Comparison of ENCODE assay signal across 8 cellular contexts in the genomic region with DNA sequence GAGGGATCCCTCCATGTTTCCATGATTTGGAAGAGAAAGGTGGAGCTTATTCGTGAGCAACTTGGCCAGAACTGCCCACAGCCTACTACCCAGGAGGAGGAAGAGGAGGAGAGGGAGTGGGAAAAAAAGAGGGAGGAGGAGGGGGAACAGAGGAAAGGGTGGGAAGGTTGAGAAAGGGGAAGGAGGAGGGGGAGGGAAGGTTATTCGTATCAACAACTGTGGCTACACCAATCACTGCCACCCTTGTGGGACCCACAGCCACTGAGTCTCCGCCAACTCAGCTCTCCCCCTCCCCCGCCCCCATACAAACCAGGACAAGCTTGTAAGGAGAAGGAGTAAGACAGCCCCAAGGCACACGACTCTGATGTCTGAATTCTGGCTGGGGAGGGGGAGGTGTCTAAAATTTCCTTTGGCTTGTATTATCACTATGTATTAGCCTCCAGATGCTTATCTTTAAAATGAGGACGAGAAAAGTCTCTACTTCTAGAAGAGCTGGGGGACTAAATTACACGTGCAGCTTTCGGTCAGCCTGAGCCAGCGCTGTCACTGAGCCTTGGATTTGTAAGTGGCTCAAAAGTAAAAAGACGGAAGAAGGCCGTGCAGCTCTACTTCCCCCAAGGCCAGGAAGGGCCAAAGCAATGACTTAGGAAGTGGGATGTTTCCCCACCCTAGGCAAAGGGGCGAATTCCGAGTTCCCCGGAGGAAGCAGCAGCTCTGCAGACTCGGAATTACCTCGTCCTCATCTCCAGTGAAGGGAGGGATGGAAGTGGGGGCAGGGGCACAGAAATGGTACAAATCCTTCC. TPM values are rescaled to one million over a fixed set of nuclear protein-coding genes. Genes with fewer than 3 reads are reported as not detected.
DNase-seq lines count a peak whose midpoint lies in the region; ATAC-seq and TF ChIP-seq lines count a peak whose summit lies in the region.

No MANE protein-coding gene starts in this region.

- peak in 7 of 8 donors; percentile 6 to 41 (median 20) for ATAC-seq in heart right ventricle

- H3K4me3 Mint-ChIP-seq in activated naive CD4-positive, alpha-beta T cell treated with anti-CD3 and anti-CD28 coated beads, Interleukin-2, amount 10 ng/mL, durations not matched to agents 7 days and 5 days = peak overlapping the region; percentile 92

- CTCF ChIA-PET in activated naive CD4-positive, alpha-beta T cell treated with anti-CD3 and anti-CD28 coated beads, Interleukin-2, amount 10 ng/mL, durations not matched to agents 7 days and 5 days (lab: Charles Lee) = interaction anchor here (0.6 to 2.3 kb wide), 15 partner anchors 8 to 379 kb away, joined by 3 to 8 read pairs (median 4); no protein-coding TSS in a partner anchor

- intact Hi-C loops in heart right ventricle (cut with DNase I) = loop anchor here in 9 of 10 donors (1.0 to 5.0 kb wide), 7 partner anchors 55 to 80 kb away; a partner anchor contains a TSS

- H3K27me3 ChIP-seq in BLaER1 = no peaks in the 10 kb centered on the region
- peaks cover 0 to 7% (median 0%) of the 10 kb centered on the region in 7 donors for H3K27me3 ChIP-seq in heart right ventricle

- peaks cover 74% of the 10 kb centered on the region for H3K4me1 Mint-ChIP-seq in activated naive CD4-positive, alpha-beta T cell treated with anti-CD3 and anti-CD28 coated beads, Interleukin-2, amount 10 ng/mL, durations not matched to agents 7 days and 5 days

- peak overlapping the region; percentile 88 for H3K4me2 ChIP-seq in BLaER1

- peaks cover 54% of the 10 kb centered on the region for H4K20me1 ChIP-seq in BLaER1

- peaks cover 21% of the 10 kb centered on the region for H3K27me3 Mint-ChIP-seq in activated naive CD4-positive, alpha-beta T cell treated with anti-CD3 and anti-CD28 coated beads, Interleukin-2, amount 10 ng/mL, durations not matched to agents 7 days and 5 days

- peaks cover 5% of the 10 kb centered on the region; the same call in 1 of the 2 replicates for H3K36me3 ChIP-seq in BLaER1
- H3K36me3 ChIP-seq in KOPT-K1 (ENCODE audit: insufficient read depth, low read length) = peaks cover 16% of the 10 kb centered on the region
- peaks cover 0 to 26% (median 0%) of the 10 kb centered on the region in 9 donors for H3K36me3 ChIP-seq in heart right ventricle

- H3K4me3 ChIP-seq in BLaER1 = peak overlapping the region; percentile 90
- H3K4me3 ChIP-seq in heart right ventricle = peak overlapping the region; percentile 60 to 87 (median 78)

- 8 to 9% methylated on average over 16 of the region's 16 CpGs for WGBS in heart right ventricle, 2 donors

- TF ChIP-seq CTCF in heart right ventricle (IDR thresholded peaks at IDR 0.05) = no peak

- peaks cover 28% of the 10 kb centered on the region for H3K36me3 Mint-ChIP-seq in activated naive CD4-positive, alpha-beta T cell treated with anti-CD3 and anti-CD28 coated beads, Interleukin-2, amount 10 ng/mL, durations not matched to agents 7 days and 5 days

- peak overlapping the region; percentile 97 for H3K9ac ChIP-seq in BLaER1

- peaks cover 8% of the 10 kb centered on the region for H3K9me3 Mint-ChIP-seq in activated naive CD4-positive, alpha-beta T cell treated with anti-CD3 and anti-CD28 coated beads, Interleukin-2, amount 10 ng/mL, durations not matched to agents 7 days and 5 days

- peak overlapping the region; percentile 87 for H3K27ac Mint-ChIP-seq in activated naive CD4-positive, alpha-beta T cell treated with anti-CD3 and anti-CD28 coated beads, Interleukin-2, amount 10 ng/mL, durations not matched to agents 7 days and 5 days

- H3K9me3 ChIP-seq in BLaER1 (no peaks in the 10 kb centered on the region; the same call in 1 of the 2 replicates), KOPT-K1 (ENCODE audit: insufficient read depth, low read length, poor library complexity, severe bottlenecking) (peaks cover 4% of the 10 kb centered on the region), heart right ventricle (no peaks in the 10 kb centered on the region)

- H3K27ac ChIP-seq in BLaER1 (peak overlapping the region; percentile 98), KOPT-K1 (ENCODE audit: low read depth, low read length, poor library complexity, severe bottlenecking) (peak overlapping the region; percentile 85), heart right ventricle (peak overlapping the region; percentile 75 to 96 (median 89))

- H3K4me1 ChIP-seq in BLaER1 = peaks cover 79% of the 10 kb centered on the region
- peaks cover 36 to 75% (median 64%) of the 10 kb centered on the region in 9 donors for H3K4me1 ChIP-seq in heart right ventricle

- no peak for DNase-seq in activated naive CD4-positive, alpha-beta T cell treated with anti-CD3 and anti-CD28 coated beads, Interleukin-2, amount 10 ng/mL, durations not matched to agents 7 days and 5 days
- DNase-seq in heart right ventricle = no peak
- DNase-seq in pulmonary artery endothelial cell (ENCODE audit: low read depth, low spot score) = peak; percentile 72
- DNase-seq in cortex of kidney (lab: John Stamatoyannopoulos, UW) = no peak
- DNase-seq in midbrain (lab: John Stamatoyannopoulos, UW) = no peak
- DNase-seq in SHP77 treated with DMSO at 0.1 percent for 48 hours (lab: John Stamatoyannopoulos, UW) = no peak

RNA-seq across cellular contexts. Expression of a gene that starts 1.0 kb away (rescaled TPM):
- total RNA-seq in heart right ventricle = 100 to 1,000 TPM; 112 to 276 (median 140) TPM
- 100 to 1,000 TPM; 110 to 311 TPM for polyA plus RNA-seq in heart right ventricle
- total RNA-seq in pulmonary artery endothelial cell = 293 and 297 TPM in 2 replicates
